8 cellular contexts compared by ENCODE assay signal in the genomic region with DNA sequence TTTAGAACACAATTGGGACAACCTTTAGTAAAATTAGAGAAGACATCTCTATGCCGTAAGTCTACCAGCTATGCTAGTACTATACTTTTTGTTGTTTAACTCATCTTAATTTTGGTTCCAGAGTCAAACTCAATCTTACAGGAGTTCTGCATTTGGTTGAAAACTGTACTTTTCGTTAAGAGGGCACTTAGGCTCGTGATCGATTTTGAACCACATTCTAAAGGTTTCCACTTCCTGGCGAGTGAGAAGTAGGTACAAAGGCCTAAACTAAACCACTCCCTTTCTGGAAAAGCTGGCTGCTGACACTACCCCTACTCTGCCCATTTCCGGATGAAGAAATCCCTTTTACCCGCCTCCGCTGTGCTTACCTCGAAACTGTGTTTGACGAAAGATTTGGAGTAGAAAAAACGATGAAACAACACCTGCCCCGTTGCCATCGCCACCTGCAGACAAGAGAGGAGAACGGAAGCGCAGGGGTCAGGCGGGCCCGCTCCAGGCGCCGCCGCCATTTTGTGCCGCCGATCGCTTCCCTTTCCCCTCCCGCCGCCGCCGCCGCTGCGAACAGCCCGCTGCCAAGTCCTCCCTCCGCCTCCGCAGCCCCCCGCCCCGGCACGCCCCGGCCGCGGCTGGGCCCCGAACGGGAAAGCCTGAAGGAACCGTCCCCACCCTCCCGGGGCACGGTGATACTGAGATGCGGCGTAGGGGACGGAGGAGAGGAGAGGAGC. TPM values are rescaled to one million over a fixed set of nuclear protein-coding genes. Genes with fewer than 3 reads are reported as not detected.
DNase-seq lines count a peak whose midpoint lies in the region; ATAC-seq and TF ChIP-seq lines count a peak whose summit lies in the region.

No MANE protein-coding gene starts in this region.

- H3K27ac ChIP-seq in 22Rv1 = peak overlapping the region; percentile 99
- H3K27ac ChIP-seq in ectodermal cell (ENCODE audit: insufficient read depth, low read depth, low read length, poor library complexity, severe bottlenecking) = peak overlapping the region; percentile 97
- H3K27ac ChIP-seq in mesendoderm (ENCODE audit: low read depth, low read length) = peak overlapping the region; percentile 91

- 2% methylated on average over 46 of the region's 46 CpGs for WGBS in ectodermal cell, 2 experiments
- WGBS in mesendoderm (ENCODE audit: extremely low coverage, insufficient coverage, low lambda C conversion rate) = no CpG with 5 or more reads among the region's 46 CpGs

- H3K79me2 ChIP-seq in mesendoderm (ENCODE audit: control insufficient read depth, insufficient read depth, low read length) = peaks cover 37% of the 10 kb centered on the region

- H2BK5ac ChIP-seq in mesendoderm (ENCODE audit: low read length) = peak overlapping the region; percentile 79

- H3K9ac ChIP-seq in mesendoderm (ENCODE audit: low read length) = peak overlapping the region; percentile 97

- H3K79me1 ChIP-seq in mesendoderm (ENCODE audit: low read length) = peaks cover 1% of the 10 kb centered on the region

- peak; percentile 28 for ATAC-seq in GM18519 (IDR thresholded peaks at IDR 0.05; ENCODE audit: low FRiP score, unreplicated experiment)
- peak; percentile 43 for ATAC-seq in HG03095 (IDR thresholded peaks at IDR 0.05; ENCODE audit: unreplicated experiment)

- H3K4me1 Mint-ChIP-seq in activated CD4-positive, alpha-beta memory T cell treated with anti-CD3 and anti-CD28 coated beads for 36 hours (ENCODE audit: low read depth) = peaks cover 54% of the 10 kb centered on the region

- no peak overlapping the region for H2AK5ac ChIP-seq in mesendoderm (ENCODE audit: low read length)

- peak overlapping the region; percentile 40 for H2BK120ac ChIP-seq in mesendoderm (ENCODE audit: low read depth, low read length)

- peak; percentile 40 for TF ChIP-seq CTCF in 22Rv1 (IDR thresholded peaks at IDR 0.05)

- intact Hi-C loops in activated CD4-positive, alpha-beta memory T cell treated with anti-CD3 and anti-CD28 coated beads for 36 hours (cut with micrococcal nuclease) = loop anchor here (1.0 kb wide), 1 partner anchor 11 kb away; no protein-coding TSS in a partner anchor

- H3K9me3 Mint-ChIP-seq in activated CD4-positive, alpha-beta memory T cell treated with anti-CD3 and anti-CD28 coated beads for 36 hours = no peaks in the 10 kb centered on the region

- H3K23ac ChIP-seq in mesendoderm (ENCODE audit: low read length) = no peak overlapping the region

- peak overlapping the region; percentile 99 for H3K18ac ChIP-seq in mesendoderm (ENCODE audit: low read length)

- H3K9me3 ChIP-seq in ectodermal cell (ENCODE audit: control insufficient read depth, low read length) = no peaks in the 10 kb centered on the region

- H2BK15ac ChIP-seq in mesendoderm (replicated peaks; ENCODE audit: low read depth) = no peak overlapping the region

- POLR2A ChIA-PET in activated CD4-positive, alpha-beta memory T cell treated with anti-CD3 and anti-CD28 coated beads for 36 hours (lab: Charles Lee) = interaction anchor here (1.0 to 3.6 kb wide), 12 partner anchors 10 to 604 kb away, joined by 3 to 251 read pairs (median 10); partner anchors contain the start of genes SSR3 and TIPARP

- H3K4ac ChIP-seq in mesendoderm (ENCODE audit: low read depth, low read length) = peak overlapping the region; percentile 99

- no peak overlapping the region for H4K8ac ChIP-seq in mesendoderm (ENCODE audit: low read depth, low read length)

- H3K36me3 Mint-ChIP-seq in activated CD4-positive, alpha-beta memory T cell treated with anti-CD3 and anti-CD28 coated beads for 36 hours = peaks cover 61% of the 10 kb centered on the region

- peak overlapping the region; percentile 60 for H3K4me2 ChIP-seq in mesendoderm (ENCODE audit: low read length)

- CTCF ChIA-PET in activated CD4-positive, alpha-beta memory T cell treated with anti-CD3 and anti-CD28 coated beads for 36 hours (lab: Charles Lee) = interaction anchor here (1.2 to 3.7 kb wide), 3 partner anchors 9 to 21 kb away, joined by 3 to 43 read pairs (median 5); no protein-coding TSS in a partner anchor

- H3K36me3 ChIP-seq in ectodermal cell (ENCODE audit: control insufficient read depth, insufficient read depth, low read length) = peaks cover 23% of the 10 kb centered on the region
- no peaks in the 10 kb centered on the region for H3K36me3 ChIP-seq in mesendoderm (ENCODE audit: control insufficient read depth, insufficient read depth, low read length)

- no peak overlapping the region for H4K5ac ChIP-seq in mesendoderm (ENCODE audit: low read length)

- peaks cover 2% of the 10 kb centered on the region for H3K27me3 Mint-ChIP-seq in activated CD4-positive, alpha-beta memory T cell treated with anti-CD3 and anti-CD28 coated beads for 36 hours

- H3K4me3 ChIP-seq in ectodermal cell (ENCODE audit: insufficient read depth, low read depth, low read length) = peak overlapping the region; percentile 95
- H3K4me3 ChIP-seq in mesendoderm (ENCODE audit: low read length) = peak overlapping the region; percentile 90

- peak overlapping the region; percentile 99 for H3K27ac Mint-ChIP-seq in activated CD4-positive, alpha-beta memory T cell treated with anti-CD3 and anti-CD28 coated beads for 36 hours

- H3K27me3 ChIP-seq in ectodermal cell (ENCODE audit: control insufficient read depth, insufficient read depth, low read length, poor library complexity, severe bottlenecking) (no peaks in the 10 kb centered on the region), mesendoderm (ENCODE audit: insufficient read depth, low read length, poor library complexity) (no peaks in the 10 kb centered on the region)

- peak; percentile 16 for DNase-seq in NCI-H345 treated with DMSO at 0.1 percent for 48 hours (lab: John Stamatoyannopoulos, UW; ENCODE audit: unreplicated experiment)
- peak; percentile 88 for DNase-seq in activated CD4-positive, alpha-beta memory T cell treated with anti-CD3 and anti-CD28 coated beads for 36 hours
- DNase-seq in mesendoderm = peak; percentile 77
- DNase-seq in stimulated activated CD8-positive, alpha-beta memory T cell treated with anti-CD3 and anti-CD28 coated beads, Interleukin-15, amount 100 ng/mL, for 24 hours (ENCODE audit: low read depth) = peak; percentile 41

- H3K4me1 ChIP-seq in ectodermal cell (ENCODE audit: control insufficient read depth, insufficient read depth, low read length) (peaks cover 18% of the 10 kb centered on the region), mesendoderm (ENCODE audit: control insufficient read depth, low read depth, low read length) (peaks cover 1% of the 10 kb centered on the region)

- H3K56ac ChIP-seq in mesendoderm (ENCODE audit: low read length) = peak overlapping the region; percentile 99

- H3K4me3 Mint-ChIP-seq in activated CD4-positive, alpha-beta memory T cell treated with anti-CD3 and anti-CD28 coated beads for 36 hours = peak overlapping the region; percentile 94

RNA-seq across cellular contexts. Expression of gene CCNL1, which starts 0.7 kb away (rescaled TPM):
- total RNA-seq in activated CD4-positive, alpha-beta memory T cell treated with anti-CD3 and anti-CD28 coated beads for 36 hours = 100 to 1,000 TPM; 144 to 150 TPM
- polyA plus RNA-seq in ectodermal cell (2013, experiment 1 of 4) = 95.9 TPM
- 102 TPM for polyA plus RNA-seq in ectodermal cell (2013, experiment 2 of 4)
- 98.9 TPM for polyA plus RNA-seq in ectodermal cell (2013, experiment 3 of 4)
- 101 TPM for polyA plus RNA-seq in ectodermal cell (2013, experiment 4 of 4)
- polyA plus RNA-seq in mesendoderm (2013, experiment 1 of 2) = 49.8 TPM
- polyA plus RNA-seq in mesendoderm (2013, experiment 2 of 2) = 46.0 TPM

Comparison
In these comparisons a context has a peak if more than half of its experiments do, and no peak if none do; other contexts are left out.
1. Peak in every context shown above with its lines: DNase-seq, ATAC-seq, H3K4me3 ChIP-seq and H3K27ac ChIP-seq.
2. DNase-seq: peak in every context shown above with its lines; median percentile 88 in activated CD4-positive, alpha-beta memory T cell treated with anti-CD3 and anti-CD28 coated beads for 36 hours; 77 in mesendoderm; 41 in stimulated activated CD8-positive, alpha-beta memory T cell treated with anti-CD3 and anti-CD28 coated beads, Interleukin-15, amount 100 ng/mL, for 24 hours; 16 in NCI-H345 treated with DMSO at 0.1 percent for 48 hours.